ENCODE assay signal across 17 cellular contexts in the genomic region with DNA sequence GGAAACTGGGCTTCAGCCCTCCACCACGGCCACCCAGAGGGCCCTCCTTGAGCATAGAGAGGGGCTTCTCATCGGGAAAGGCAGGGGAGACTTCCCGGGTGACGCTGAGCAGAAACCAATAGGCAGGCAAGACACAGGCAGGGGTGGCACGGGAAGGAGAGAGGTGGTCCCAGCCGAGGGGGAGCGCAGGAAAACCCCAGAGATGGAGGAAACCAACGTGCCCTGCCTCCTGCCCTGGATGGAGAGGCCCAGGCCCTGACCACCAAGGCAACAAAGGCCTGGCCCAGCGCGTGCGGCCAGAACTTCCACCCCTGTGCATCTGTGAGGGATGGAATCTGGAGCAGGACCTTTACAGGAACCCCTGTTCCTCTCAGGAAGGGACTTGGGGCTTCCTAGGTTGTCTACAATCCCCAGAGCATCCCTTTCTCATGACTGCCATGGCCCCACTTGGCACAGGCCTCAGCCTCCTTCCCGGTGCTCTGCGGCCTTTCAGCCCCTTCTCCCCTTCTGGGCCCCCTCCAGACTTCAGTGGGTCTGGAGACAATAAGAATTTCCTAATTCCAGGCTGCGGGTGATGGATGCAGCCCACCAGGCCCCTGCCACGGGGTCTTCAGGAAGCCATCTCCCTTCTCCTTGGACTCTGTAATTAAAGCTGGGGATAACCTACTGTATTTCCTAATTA.
"Had no signal": no experiment of that assay in that cellular context is flagged by ENCODE, and none has a peak within 500 bp of the region (broad histone marks: within the 10 kb centered on the region; RNA-seq: fewer than 3 reads in every experiment).

No MANE protein-coding gene starts in this region.

- ATAC-seq: left lung; naive thymus-derived CD4-positive, alpha-beta T cell; right lobe of liver; stimulated activated naive B cell treated with anti-CD40 and anti-IgM and Interleukin-4, amounts not matched to agents 10 μg/mL and 1 μg/mL and 100 μg/mL, for 72 hours had no signal

- H3K9me3 ChIP-seq: left lung, right lobe of liver, thoracic aorta, upper lobe of left lung had no signal

- H3K27me3 ChIP-seq: right lobe of liver, upper lobe of left lung had no signal

- H3K27ac ChIP-seq: left lung, parathyroid adenoma, right lobe of liver, thoracic aorta, upper lobe of left lung had no signal

- H3K4me3 ChIP-seq: left lung, right lobe of liver, smooth muscle cell, thoracic aorta, upper lobe of left lung had no signal

- DNase-seq: activated CD4-positive, alpha-beta T cell treated with anti-CD3 and anti-CD28 coated beads for 1 hour; activated CD8-positive, alpha-beta memory T cell treated with anti-CD3 and anti-CD28 coated beads, Interleukin-2, amount 50 U/mL, for 4 hours; activated naive CD4-positive, alpha-beta T cell treated with Interleukin-2 at 50 U/mL for 16 hours; effector CD4-positive, alpha-beta T cell; foreskin fibroblast; kidney glomerular epithelial cell; naive thymus-derived CD4-positive, alpha-beta T cell; right lobe of liver; stimulated activated CD4-positive, alpha-beta T cell treated with anti-CD3 and anti-CD28 coated beads, Interleukin-2, amount 100 ng/mL, for 48 hours; stimulated activated CD8-positive, alpha-beta memory T cell treated with anti-CD3 and anti-CD28 coated beads, Interleukin-4, amount 100 ng/mL, for 48 hours; stimulated activated naive B cell treated with anti-CD40 and anti-IgM and Interleukin-4, amounts not matched to agents 10 μg/mL and 1 μg/mL and 100 μg/mL, for 72 hours; T-helper 9 cell; upper lobe of left lung had no signal

- H3K36me3 ChIP-seq: left lung, right lobe of liver, thoracic aorta, upper lobe of left lung had no signal

- H3K4me2 ChIP-seq: smooth muscle cell had no signal

- H3K4me1 ChIP-seq: left lung, parathyroid adenoma, right lobe of liver, upper lobe of left lung had no signal

- H3K9ac ChIP-seq: parathyroid adenoma had no signal
